In genomic region chr1:31668303-31668883, GRCh38 we compare ENCODE assay signal across 22 cellular contexts. TPM values are rescaled to one million over a fixed set of nuclear protein-coding genes. Genes with fewer than 3 reads are reported as not detected.
"Had no signal": no experiment of that assay in that cellular context is flagged by ENCODE, and none has a peak within 500 bp of the region (broad histone marks: within the 10 kb centered on the region; RNA-seq: fewer than 3 reads in every experiment).

No MANE protein-coding gene starts in this region.

- H3K27me3 ChIP-seq: brain microvascular endothelial cell, gastrocnemius medialis had no signal

- DNase-seq: activated CD4-positive, alpha-beta T cell treated with anti-CD3 and anti-CD28 coated beads for 4 hours; activated CD8-positive, alpha-beta T cell treated with anti-CD3 and anti-CD28 coated beads for 36 hours; activated effector memory CD4-positive, alpha-beta T cell treated with Interleukin-2 at 50 U/mL for 16 hours; activated T-cell treated with anti-CD3 and anti-CD28 coated beads, Interleukin-2, amount 50 U/mL, for 4 hours; amygdala; brain microvascular endothelial cell; cerebellar nuclear complex; dermis blood vessel endothelial cell; gastrocnemius medialis; heart right ventricle; naive thymus-derived CD8-positive, alpha-beta T cell; small intestine; stimulated activated CD4-positive, alpha-beta T cell treated with anti-CD3 and anti-CD28 coated beads, Interleukin-4, amount 100 ng/mL, for 4 hours; stimulated activated CD8-positive, alpha-beta memory T cell treated with anti-CD3 and anti-CD28 coated beads, Interleukin-4, amount 100 ng/mL, for 48 hours; stimulated activated naive CD4-positive, alpha-beta T cell treated with Interleukin-2 at 50 U/mL for 16 hours had no signal

- H3K36me3 ChIP-seq: brain microvascular endothelial cell, gastrocnemius medialis had no signal

- H3K4me3 ChIP-seq: gastrocnemius medialis, heart right ventricle had no signal

- H3K4me3 Mint-ChIP-seq: activated CD8-positive, alpha-beta T cell treated with anti-CD3 and anti-CD28 coated beads for 36 hours; activated naive CD4-positive, alpha-beta T cell treated with anti-CD3 and anti-CD28 coated beads, Interleukin-2, amount 50 U/mL, for 24 hours; activated T-cell treated with anti-CD3 and anti-CD28 coated beads, Interleukin-2, amount 50 U/mL, for 4 hours; naive thymus-derived CD8-positive, alpha-beta T cell; type B pancreatic cell; WTC11 had no signal

- H3K9me3 ChIP-seq: gastrocnemius medialis, heart right ventricle had no signal

- H3K9me3 Mint-ChIP-seq: activated CD8-positive, alpha-beta T cell treated with anti-CD3 and anti-CD28 coated beads for 36 hours; activated naive CD4-positive, alpha-beta T cell treated with anti-CD3 and anti-CD28 coated beads, Interleukin-2, amount 50 U/mL, for 24 hours; activated T-cell treated with anti-CD3 and anti-CD28 coated beads, Interleukin-2, amount 50 U/mL, for 4 hours; naive thymus-derived CD8-positive, alpha-beta T cell; type B pancreatic cell; WTC11 had no signal

- ATAC-seq: activated CD8-positive, alpha-beta T cell treated with anti-CD3 and anti-CD28 coated beads for 36 hours; activated T-cell treated with anti-CD3 and anti-CD28 coated beads, Interleukin-2, amount 50 U/mL, for 4 hours; gastrocnemius medialis; heart right ventricle; naive thymus-derived CD8-positive, alpha-beta T cell; WTC11 had no signal

- H3K27ac ChIP-seq: brain microvascular endothelial cell, gastrocnemius medialis had no signal

- H3K36me3 Mint-ChIP-seq: activated naive CD4-positive, alpha-beta T cell treated with anti-CD3 and anti-CD28 coated beads, Interleukin-2, amount 50 U/mL, for 24 hours; naive thymus-derived CD8-positive, alpha-beta T cell; type B pancreatic cell; WTC11 had no signal

- H3K27ac Mint-ChIP-seq: activated CD8-positive, alpha-beta T cell treated with anti-CD3 and anti-CD28 coated beads for 36 hours; activated naive CD4-positive, alpha-beta T cell treated with anti-CD3 and anti-CD28 coated beads, Interleukin-2, amount 50 U/mL, for 24 hours; naive thymus-derived CD8-positive, alpha-beta T cell; type B pancreatic cell; WTC11 had no signal

RNA-seq across cellular contexts. Expression of gene COL16A1, which starts 35.4 kb away (rescaled TPM):
- total RNA-seq: naive thymus-derived CD8-positive, alpha-beta T cell had no signal

RNA-seq across cellular contexts. Expression of gene HCRTR1, which starts 50.9 kb away (rescaled TPM):
- total RNA-seq: activated CD8-positive, alpha-beta T cell treated with anti-CD3 and anti-CD28 coated beads for 36 hours; activated T-cell treated with anti-CD3 and anti-CD28 coated beads, Interleukin-2, amount 50 U/mL, for 4 hours; fibroblast of lung; mononuclear cell; naive thymus-derived CD8-positive, alpha-beta T cell; posterior vena cava; T-helper 1 cell treated with Interleukin-12 subunit alpha and Interleukin-12 subunit beta and Interleukin-4 antibody, amounts not matched to agents 30 ng/mL and 1 ng/mL, for 36 hours had no signal
- polyA plus RNA-seq: fibroblast of lung; naive thymus-derived CD8-positive, alpha-beta T cell had no signal
